In the genomic region with DNA sequence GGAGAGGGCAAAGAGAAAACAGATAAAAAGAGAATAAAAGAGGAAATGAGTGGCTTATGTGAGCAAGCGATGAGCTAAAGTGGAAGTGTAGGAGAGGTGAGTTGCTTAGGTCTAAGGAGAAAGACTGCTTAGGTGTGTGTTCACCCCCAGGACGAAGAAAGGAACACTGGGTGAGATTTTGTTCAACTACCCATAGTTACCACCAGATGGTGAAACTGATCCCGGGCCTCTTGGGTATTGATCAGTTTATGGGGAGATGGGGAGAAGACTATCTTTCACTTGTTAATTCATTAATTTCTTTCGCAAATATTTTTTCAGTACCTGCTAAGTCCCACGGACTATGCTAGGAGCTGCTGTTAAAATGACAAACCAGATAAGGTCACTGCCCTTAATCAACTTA, we compare ENCODE assay signal across 1 cellular context.
TF ChIP-seq lines count a peak whose summit lies in the region.

No MANE protein-coding gene starts in this region.

TF ChIP-seq in K562, 482 proteins besides CTCF, POLR2A, EP300 and RAD21 (continued from another document):
- no peak for TF ChIP-seq ZNF318 (IDR thresholded peaks at IDR 0.05; ENCODE audit: borderline replicate concordance in 1 of 2, low read depth in 1 of 2)
- TF ChIP-seq, protein P1, sequence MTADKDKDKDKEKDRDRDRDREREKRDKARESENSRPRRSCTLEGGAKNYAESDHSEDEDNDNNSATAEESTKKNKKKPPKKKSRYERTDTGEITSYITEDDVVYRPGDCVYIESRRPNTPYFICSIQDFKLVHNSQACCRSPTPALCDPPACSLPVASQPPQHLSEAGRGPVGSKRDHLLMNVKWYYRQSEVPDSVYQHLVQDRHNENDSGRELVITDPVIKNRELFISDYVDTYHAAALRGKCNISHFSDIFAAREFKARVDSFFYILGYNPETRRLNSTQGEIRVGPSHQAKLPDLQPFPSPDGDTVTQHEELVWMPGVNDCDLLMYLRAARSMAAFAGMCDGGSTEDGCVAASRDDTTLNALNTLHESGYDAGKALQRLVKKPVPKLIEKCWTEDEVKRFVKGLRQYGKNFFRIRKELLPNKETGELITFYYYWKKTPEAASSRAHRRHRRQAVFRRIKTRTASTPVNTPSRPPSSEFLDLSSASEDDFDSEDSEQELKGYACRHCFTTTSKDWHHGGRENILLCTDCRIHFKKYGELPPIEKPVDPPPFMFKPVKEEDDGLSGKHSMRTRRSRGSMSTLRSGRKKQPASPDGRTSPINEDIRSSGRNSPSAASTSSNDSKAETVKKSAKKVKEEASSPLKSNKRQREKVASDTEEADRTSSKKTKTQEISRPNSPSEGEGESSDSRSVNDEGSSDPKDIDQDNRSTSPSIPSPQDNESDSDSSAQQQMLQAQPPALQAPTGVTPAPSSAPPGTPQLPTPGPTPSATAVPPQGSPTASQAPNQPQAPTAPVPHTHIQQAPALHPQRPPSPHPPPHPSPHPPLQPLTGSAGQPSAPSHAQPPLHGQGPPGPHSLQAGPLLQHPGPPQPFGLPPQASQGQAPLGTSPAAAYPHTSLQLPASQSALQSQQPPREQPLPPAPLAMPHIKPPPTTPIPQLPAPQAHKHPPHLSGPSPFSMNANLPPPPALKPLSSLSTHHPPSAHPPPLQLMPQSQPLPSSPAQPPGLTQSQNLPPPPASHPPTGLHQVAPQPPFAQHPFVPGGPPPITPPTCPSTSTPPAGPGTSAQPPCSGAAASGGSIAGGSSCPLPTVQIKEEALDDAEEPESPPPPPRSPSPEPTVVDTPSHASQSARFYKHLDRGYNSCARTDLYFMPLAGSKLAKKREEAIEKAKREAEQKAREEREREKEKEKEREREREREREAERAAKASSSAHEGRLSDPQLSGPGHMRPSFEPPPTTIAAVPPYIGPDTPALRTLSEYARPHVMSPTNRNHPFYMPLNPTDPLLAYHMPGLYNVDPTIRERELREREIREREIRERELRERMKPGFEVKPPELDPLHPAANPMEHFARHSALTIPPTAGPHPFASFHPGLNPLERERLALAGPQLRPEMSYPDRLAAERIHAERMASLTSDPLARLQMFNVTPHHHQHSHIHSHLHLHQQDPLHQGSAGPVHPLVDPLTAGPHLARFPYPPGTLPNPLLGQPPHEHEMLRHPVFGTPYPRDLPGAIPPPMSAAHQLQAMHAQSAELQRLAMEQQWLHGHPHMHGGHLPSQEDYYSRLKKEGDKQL (CRISPR knock-in tag; IDR thresholded peaks at IDR 0.05; ENCODE audit: borderline replicate concordance) = no peak
- TF ChIP-seq ZNF830 (CRISPR knock-in tag; IDR thresholded peaks at IDR 0.05) = no peak
- no peak for TF ChIP-seq ZNF263 (CRISPR knock-in tag; IDR thresholded peaks at IDR 0.05; ENCODE audit: borderline replicate concordance)
- no peak for TF ChIP-seq BCL6 (CRISPR knock-in tag; IDR thresholded peaks at IDR 0.05)
- no peak for TF ChIP-seq SMARCB1 (IDR thresholded peaks at IDR 0.05; ENCODE audit: insufficient read length, low read depth)
